In genomic region chr2:185318271-185318724, GRCh38 we compare ENCODE assay signal across 1 cellular context.
TF ChIP-seq lines count a peak whose summit lies in the region.

No MANE protein-coding gene starts in this region.

TF ChIP-seq in HepG2, 621 proteins besides CTCF, POLR2A, EP300 and RAD21 (continued from another document and continues in another):
- TF ChIP-seq, protein P1, sequence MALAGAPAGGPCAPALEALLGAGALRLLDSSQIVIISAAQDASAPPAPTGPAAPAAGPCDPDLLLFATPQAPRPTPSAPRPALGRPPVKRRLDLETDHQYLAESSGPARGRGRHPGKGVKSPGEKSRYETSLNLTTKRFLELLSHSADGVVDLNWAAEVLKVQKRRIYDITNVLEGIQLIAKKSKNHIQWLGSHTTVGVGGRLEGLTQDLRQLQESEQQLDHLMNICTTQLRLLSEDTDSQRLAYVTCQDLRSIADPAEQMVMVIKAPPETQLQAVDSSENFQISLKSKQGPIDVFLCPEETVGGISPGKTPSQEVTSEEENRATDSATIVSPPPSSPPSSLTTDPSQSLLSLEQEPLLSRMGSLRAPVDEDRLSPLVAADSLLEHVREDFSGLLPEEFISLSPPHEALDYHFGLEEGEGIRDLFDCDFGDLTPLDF (CRISPR knock-in tag; IDR thresholded peaks at IDR 0.05) = no peak
- TF ChIP-seq, protein P2, sequence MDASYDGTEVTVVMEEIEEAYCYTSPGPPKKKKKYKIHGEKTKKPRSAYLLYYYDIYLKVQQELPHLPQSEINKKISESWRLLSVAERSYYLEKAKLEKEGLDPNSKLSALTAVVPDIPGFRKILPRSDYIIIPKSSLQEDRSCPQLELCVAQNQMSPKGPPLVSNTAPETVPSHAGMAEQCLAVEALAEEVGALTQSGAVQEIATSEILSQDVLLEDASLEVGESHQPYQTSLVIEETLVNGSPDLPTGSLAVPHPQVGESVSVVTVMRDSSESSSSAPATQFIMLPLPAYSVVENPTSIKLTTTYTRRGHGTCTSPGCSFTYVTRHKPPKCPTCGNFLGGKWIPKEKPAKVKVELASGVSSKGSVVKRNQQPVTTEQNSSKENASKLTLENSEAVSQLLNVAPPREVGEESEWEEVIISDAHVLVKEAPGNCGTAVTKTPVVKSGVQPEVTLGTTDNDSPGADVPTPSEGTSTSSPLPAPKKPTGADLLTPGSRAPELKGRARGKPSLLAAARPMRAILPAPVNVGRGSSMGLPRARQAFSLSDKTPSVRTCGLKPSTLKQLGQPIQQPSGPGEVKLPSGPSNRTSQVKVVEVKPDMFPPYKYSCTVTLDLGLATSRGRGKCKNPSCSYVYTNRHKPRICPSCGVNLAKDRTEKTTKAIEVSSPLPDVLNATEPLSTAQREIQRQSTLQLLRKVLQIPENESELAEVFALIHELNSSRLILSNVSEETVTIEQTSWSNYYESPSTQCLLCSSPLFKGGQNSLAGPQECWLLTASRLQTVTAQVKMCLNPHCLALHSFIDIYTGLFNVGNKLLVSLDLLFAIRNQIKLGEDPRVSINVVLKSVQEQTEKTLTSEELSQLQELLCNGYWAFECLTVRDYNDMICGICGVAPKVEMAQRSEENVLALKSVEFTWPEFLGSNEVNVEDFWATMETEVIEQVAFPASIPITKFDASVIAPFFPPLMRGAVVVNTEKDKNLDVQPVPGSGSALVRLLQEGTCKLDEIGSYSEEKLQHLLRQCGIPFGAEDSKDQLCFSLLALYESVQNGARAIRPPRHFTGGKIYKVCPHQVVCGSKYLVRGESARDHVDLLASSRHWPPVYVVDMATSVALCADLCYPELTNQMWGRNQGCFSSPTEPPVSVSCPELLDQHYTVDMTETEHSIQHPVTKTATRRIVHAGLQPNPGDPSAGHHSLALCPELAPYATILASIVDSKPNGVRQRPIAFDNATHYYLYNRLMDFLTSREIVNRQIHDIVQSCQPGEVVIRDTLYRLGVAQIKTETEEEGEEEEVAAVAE (CRISPR knock-in tag; IDR thresholded peaks at IDR 0.05; ENCODE audit: borderline replicate concordance) = no peak
- no peak for TF ChIP-seq SRF (IDR thresholded peaks at IDR 0.05; ENCODE audit: low read depth, low read length)
- peak; percentile 97 for TF ChIP-seq NR2F6 (IDR thresholded peaks at IDR 0.05)
- TF ChIP-seq NR2F6 (CRISPR knock-in tag; IDR thresholded peaks at IDR 0.05) = peak; percentile 42; the same call in 1 of the 2 replicates
- TF ChIP-seq MAFG (CRISPR knock-in tag; IDR thresholded peaks at IDR 0.05) = no peak
- no peak for TF ChIP-seq CEBPZ (IDR thresholded peaks at IDR 0.05; ENCODE audit: low read length)
- TF ChIP-seq PHF21A (CRISPR knock-in tag; IDR thresholded peaks at IDR 0.05) = no peak
- no peak for TF ChIP-seq ZBTB34 (CRISPR knock-in tag; IDR thresholded peaks at IDR 0.05)
- 0 out of 2 replicates have a peak, but pooled peaks have one; percentile 20 for TF ChIP-seq PPARG (CRISPR knock-in tag; conservative IDR thresholded peaks at IDR 0.05)
- no peak for TF ChIP-seq LCORL (IDR thresholded peaks at IDR 0.05)
- TF ChIP-seq LCORL (CRISPR knock-in tag; IDR thresholded peaks at IDR 0.05) = no peak
- TF ChIP-seq ZNF383 (CRISPR knock-in tag; IDR thresholded peaks at IDR 0.05; ENCODE audit: borderline replicate concordance) = no peak
- TF ChIP-seq TCF7 (IDR thresholded peaks at IDR 0.05; ENCODE audit: low read depth) = peak; percentile 86
- no peak for TF ChIP-seq SMARCE1 (IDR thresholded peaks at IDR 0.05; ENCODE audit: borderline replicate concordance)
- no peak for TF ChIP-seq POLR2AphosphoS5 (IDR thresholded peaks at IDR 0.05; ENCODE audit: low read depth, low read length)
- TF ChIP-seq, protein P3, sequence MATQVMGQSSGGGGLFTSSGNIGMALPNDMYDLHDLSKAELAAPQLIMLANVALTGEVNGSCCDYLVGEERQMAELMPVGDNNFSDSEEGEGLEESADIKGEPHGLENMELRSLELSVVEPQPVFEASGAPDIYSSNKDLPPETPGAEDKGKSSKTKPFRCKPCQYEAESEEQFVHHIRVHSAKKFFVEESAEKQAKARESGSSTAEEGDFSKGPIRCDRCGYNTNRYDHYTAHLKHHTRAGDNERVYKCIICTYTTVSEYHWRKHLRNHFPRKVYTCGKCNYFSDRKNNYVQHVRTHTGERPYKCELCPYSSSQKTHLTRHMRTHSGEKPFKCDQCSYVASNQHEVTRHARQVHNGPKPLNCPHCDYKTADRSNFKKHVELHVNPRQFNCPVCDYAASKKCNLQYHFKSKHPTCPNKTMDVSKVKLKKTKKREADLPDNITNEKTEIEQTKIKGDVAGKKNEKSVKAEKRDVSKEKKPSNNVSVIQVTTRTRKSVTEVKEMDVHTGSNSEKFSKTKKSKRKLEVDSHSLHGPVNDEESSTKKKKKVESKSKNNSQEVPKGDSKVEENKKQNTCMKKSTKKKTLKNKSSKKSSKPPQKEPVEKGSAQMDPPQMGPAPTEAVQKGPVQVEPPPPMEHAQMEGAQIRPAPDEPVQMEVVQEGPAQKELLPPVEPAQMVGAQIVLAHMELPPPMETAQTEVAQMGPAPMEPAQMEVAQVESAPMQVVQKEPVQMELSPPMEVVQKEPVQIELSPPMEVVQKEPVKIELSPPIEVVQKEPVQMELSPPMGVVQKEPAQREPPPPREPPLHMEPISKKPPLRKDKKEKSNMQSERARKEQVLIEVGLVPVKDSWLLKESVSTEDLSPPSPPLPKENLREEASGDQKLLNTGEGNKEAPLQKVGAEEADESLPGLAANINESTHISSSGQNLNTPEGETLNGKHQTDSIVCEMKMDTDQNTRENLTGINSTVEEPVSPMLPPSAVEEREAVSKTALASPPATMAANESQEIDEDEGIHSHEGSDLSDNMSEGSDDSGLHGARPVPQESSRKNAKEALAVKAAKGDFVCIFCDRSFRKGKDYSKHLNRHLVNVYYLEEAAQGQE (IDR thresholded peaks at IDR 0.05; ENCODE audit: borderline replicate concordance in 1 of 2, low read depth in 1 of 2, low read length in 2 of 2) = peak in 1 of 2 experiments; percentile 58; a peak in 1 of 4 replicates
- no peak for TF ChIP-seq NONO (IDR thresholded peaks at IDR 0.05)
- TF ChIP-seq NONO (CRISPR knock-in tag; conservative IDR thresholded peaks at IDR 0.05) = no peak
- no peak for TF ChIP-seq TBX2 (CRISPR knock-in tag; IDR thresholded peaks at IDR 0.05; ENCODE audit: borderline replicate concordance)
- TF ChIP-seq MAX (IDR thresholded peaks at IDR 0.05) = no peak
- peak; percentile 92 for TF ChIP-seq SOX5 (CRISPR knock-in tag; IDR thresholded peaks at IDR 0.05; ENCODE audit: borderline replicate concordance)
- TF ChIP-seq BHLHE40 (IDR thresholded peaks at IDR 0.05; ENCODE audit: low read length) = no peak
- peak; percentile 60 to 74; a peak in 3 of 4 replicates for TF ChIP-seq NR2F1 (CRISPR knock-in tag; IDR thresholded peaks at IDR 0.05)
- no peak for TF ChIP-seq KAT2B (IDR thresholded peaks at IDR 0.05; ENCODE audit: borderline replicate concordance, low read depth, low read length)
- no peak for TF ChIP-seq KLF12 (CRISPR knock-in tag; IDR thresholded peaks at IDR 0.05; ENCODE audit: borderline replicate concordance)
- no peak for TF ChIP-seq KDM1A (CRISPR knock-in tag; IDR thresholded peaks at IDR 0.05)
- TF ChIP-seq ZMYM2 (CRISPR knock-in tag; IDR thresholded peaks at IDR 0.05) = no peak
- TF ChIP-seq ZNF879 (CRISPR knock-in tag; IDR thresholded peaks at IDR 0.05) = no peak
- TF ChIP-seq, protein P4, sequence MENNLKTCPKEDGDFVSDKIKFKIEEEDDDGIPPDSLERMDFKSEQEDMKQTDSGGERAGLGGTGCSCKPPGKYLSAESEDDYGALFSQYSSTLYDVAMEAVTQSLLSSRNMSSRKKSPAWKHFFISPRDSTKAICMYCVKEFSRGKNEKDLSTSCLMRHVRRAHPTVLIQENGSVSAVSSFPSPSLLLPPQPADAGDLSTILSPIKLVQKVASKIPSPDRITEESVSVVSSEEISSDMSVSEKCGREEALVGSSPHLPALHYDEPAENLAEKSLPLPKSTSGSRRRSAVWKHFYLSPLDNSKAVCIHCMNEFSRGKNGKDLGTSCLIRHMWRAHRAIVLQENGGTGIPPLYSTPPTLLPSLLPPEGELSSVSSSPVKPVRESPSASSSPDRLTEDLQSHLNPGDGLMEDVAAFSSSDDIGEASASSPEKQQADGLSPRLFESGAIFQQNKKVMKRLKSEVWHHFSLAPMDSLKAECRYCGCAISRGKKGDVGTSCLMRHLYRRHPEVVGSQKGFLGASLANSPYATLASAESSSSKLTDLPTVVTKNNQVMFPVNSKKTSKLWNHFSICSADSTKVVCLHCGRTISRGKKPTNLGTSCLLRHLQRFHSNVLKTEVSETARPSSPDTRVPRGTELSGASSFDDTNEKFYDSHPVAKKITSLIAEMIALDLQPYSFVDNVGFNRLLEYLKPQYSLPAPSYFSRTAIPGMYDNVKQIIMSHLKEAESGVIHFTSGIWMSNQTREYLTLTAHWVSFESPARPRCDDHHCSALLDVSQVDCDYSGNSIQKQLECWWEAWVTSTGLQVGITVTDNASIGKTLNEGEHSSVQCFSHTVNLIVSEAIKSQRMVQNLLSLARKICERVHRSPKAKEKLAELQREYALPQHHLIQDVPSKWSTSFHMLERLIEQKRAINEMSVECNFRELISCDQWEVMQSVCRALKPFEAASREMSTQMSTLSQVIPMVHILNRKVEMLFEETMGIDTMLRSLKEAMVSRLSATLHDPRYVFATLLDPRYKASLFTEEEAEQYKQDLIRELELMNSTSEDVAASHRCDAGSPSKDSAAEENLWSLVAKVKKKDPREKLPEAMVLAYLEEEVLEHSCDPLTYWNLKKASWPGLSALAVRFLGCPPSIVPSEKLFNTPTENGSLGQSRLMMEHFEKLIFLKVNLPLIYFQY (CRISPR knock-in tag; IDR thresholded peaks at IDR 0.05; ENCODE audit: borderline replicate concordance) = no peak
- no peak for TF ChIP-seq MYNN (CRISPR knock-in tag; IDR thresholded peaks at IDR 0.05; ENCODE audit: low read depth)
- TF ChIP-seq ETV5 (CRISPR knock-in tag; IDR thresholded peaks at IDR 0.05; ENCODE audit: borderline replicate concordance) = no peak; the same call in 1 of the 2 replicates
- no peak for TF ChIP-seq CSRNP2 (CRISPR knock-in tag; conservative IDR thresholded peaks at IDR 0.05; ENCODE audit: low read depth)
- no peak for TF ChIP-seq ZNF34 (CRISPR knock-in tag; IDR thresholded peaks at IDR 0.05; ENCODE audit: borderline replicate concordance)
- TF ChIP-seq ZNF614 (CRISPR knock-in tag; IDR thresholded peaks at IDR 0.05; ENCODE audit: borderline replicate concordance) = no peak
- no peak for TF ChIP-seq NRL (CRISPR knock-in tag; IDR thresholded peaks at IDR 0.05; ENCODE audit: borderline replicate concordance)
- TF ChIP-seq GTF2F1 (IDR thresholded peaks at IDR 0.05; ENCODE audit: low read length) = no peak
- TF ChIP-seq, protein P5, sequence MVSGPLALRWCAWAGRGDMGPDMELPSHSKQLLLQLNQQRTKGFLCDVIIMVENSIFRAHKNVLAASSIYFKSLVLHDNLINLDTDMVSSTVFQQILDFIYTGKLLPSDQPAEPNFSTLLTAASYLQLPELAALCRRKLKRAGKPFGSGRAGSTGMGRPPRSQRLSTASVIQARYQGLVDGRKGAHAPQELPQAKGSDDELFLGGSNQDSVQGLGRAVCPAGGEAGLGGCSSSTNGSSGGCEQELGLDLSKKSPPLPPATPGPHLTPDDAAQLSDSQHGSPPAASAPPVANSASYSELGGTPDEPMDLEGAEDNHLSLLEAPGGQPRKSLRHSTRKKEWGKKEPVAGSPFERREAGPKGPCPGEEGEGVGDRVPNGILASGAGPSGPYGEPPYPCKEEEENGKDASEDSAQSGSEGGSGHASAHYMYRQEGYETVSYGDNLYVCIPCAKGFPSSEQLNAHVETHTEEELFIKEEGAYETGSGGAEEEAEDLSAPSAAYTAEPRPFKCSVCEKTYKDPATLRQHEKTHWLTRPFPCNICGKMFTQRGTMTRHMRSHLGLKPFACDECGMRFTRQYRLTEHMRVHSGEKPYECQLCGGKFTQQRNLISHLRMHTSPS (CRISPR knock-in tag; IDR thresholded peaks at IDR 0.05; ENCODE audit: low read depth) = no peak
- no peak for TF ChIP-seq MEIS2 (CRISPR knock-in tag; IDR thresholded peaks at IDR 0.05)
- TF ChIP-seq HHEX (CRISPR knock-in tag; IDR thresholded peaks at IDR 0.05) = peak; percentile 95
